ENCODE assay signal across 21 cellular contexts in genomic region chr1:180948846-180949615, GRCh38. TPM values are rescaled to one million over a fixed set of nuclear protein-coding genes. Genes with fewer than 3 reads are reported as not detected.
DNase-seq lines count a peak whose midpoint lies in the region; ATAC-seq and TF ChIP-seq lines count a peak whose summit lies in the region.
"Had no signal": no experiment of that assay in that cellular context is flagged by ENCODE, and none has a peak within 500 bp of the region (broad histone marks: within the 10 kb centered on the region; RNA-seq: fewer than 3 reads in every experiment).

No MANE protein-coding gene starts in this region.

- H2AK5ac ChIP-seq in H9 (ENCODE audit: insufficient read length, low read length) = no peak overlapping the region
- no peak overlapping the region for H2AK5ac ChIP-seq in mesendoderm (ENCODE audit: low read length)

- no peak overlapping the region for H4K91ac ChIP-seq in H9 (ENCODE audit: insufficient read length, low read depth, low read length)

- no peak overlapping the region for H3K9ac ChIP-seq in H9 (ENCODE audit: extremely low read depth, insufficient read length, low read length)
- no peak overlapping the region for H3K9ac ChIP-seq in mesendoderm (ENCODE audit: low read length)

- H3K9me3 ChIP-seq in H9 (ENCODE audit: control insufficient read depth, low read depth, low read length) (no peaks in the 10 kb centered on the region), RWPE2 (ENCODE audit: severe bottlenecking) (no peaks in the 10 kb centered on the region)
- H3K9me3 ChIP-seq: suprapubic skin had no signal

- no peaks in the 10 kb centered on the region for H3K27me3 Mint-ChIP-seq in H9 (ENCODE audit: low read depth)
- H3K27me3 Mint-ChIP-seq in naive thymus-derived CD8-positive, alpha-beta T cell = peaks cover 0 to 10% (median 0%) of the 10 kb centered on the region in 5 donors
- H3K27me3 Mint-ChIP-seq: CD4-positive, alpha-beta T cell; memory B cell had no signal

- H4K20me1 ChIP-seq in H9 (ENCODE audit: control insufficient read depth, insufficient read depth, insufficient read length) = no peaks in the 10 kb centered on the region

- peaks cover 0 to 29% (median 5%) of the 10 kb centered on the region in 3 experiments; a peak in 5 of 7 replicates for H3K36me3 Mint-ChIP-seq in H9 (ENCODE audit: insufficient read depth in 1 of 3, low read depth in 3 of 3)
- H3K36me3 Mint-ChIP-seq in naive thymus-derived CD8-positive, alpha-beta T cell = peaks cover 20 to 43% (median 23%) of the 10 kb centered on the region in 3 donors

- no peak for ATAC-seq in RWPE2 (ENCODE audit: low read depth)
- no peak for ATAC-seq in naive thymus-derived CD8-positive, alpha-beta T cell
- ATAC-seq: activated CD4-positive, alpha-beta T cell treated with anti-CD3 and anti-CD28 coated beads for 36 hours; activated naive CD4-positive, alpha-beta T cell treated with anti-CD3 and anti-CD28 coated beads, Interleukin-2, amount 50 U/mL, for 72 hours; activated T-cell treated with anti-CD3 and anti-CD28 coated beads, Interleukin-2, amount 50 U/mL, for 72 hours had no signal

- H3K9me3 Mint-ChIP-seq in H9 = no peaks in the 10 kb centered on the region
- H3K9me3 Mint-ChIP-seq in naive thymus-derived CD8-positive, alpha-beta T cell = peaks cover 0 to 36% (median 12%) of the 10 kb centered on the region in 9 donors

- no peaks in the 10 kb centered on the region for H3K23me2 ChIP-seq in H9 (ENCODE audit: insufficient read length, low read depth, low read length, poor library complexity, severe bottlenecking)

- H3K23ac ChIP-seq in H9 (ENCODE audit: insufficient read length, low read depth, low read length) = no peak overlapping the region
- H3K23ac ChIP-seq in mesendoderm (ENCODE audit: low read length) = no peak overlapping the region

- H2BK5ac ChIP-seq in H9 (ENCODE audit: insufficient read length, low read length) (no peak overlapping the region), mesendoderm (ENCODE audit: low read length) (no peak overlapping the region)

- H2AFZ ChIP-seq in H9 (ENCODE audit: low read length) = no peak overlapping the region

- H3K27ac ChIP-seq in H9 (ENCODE audit: insufficient read length, low read depth, low read length) (no peak overlapping the region), RWPE2 (ENCODE audit: poor library complexity, severe bottlenecking) (peak overlapping the region; percentile 13), mesendoderm (ENCODE audit: low read depth, low read length) (no peak overlapping the region)
- H3K27ac ChIP-seq: suprapubic skin had no signal

- POLR2A ChIA-PET in naive thymus-derived CD8-positive, alpha-beta T cell (lab: Charles Lee) = no interaction called here

- H3K79me2 ChIP-seq in H9 (ENCODE audit: insufficient read depth, low read length) (no peaks in the 10 kb centered on the region), mesendoderm (ENCODE audit: control insufficient read depth, insufficient read depth, low read length) (no peaks in the 10 kb centered on the region)

- H3K4me1 ChIP-seq in H9 (ENCODE audit: insufficient read depth, low read length) (no peaks in the 10 kb centered on the region), RWPE2 (ENCODE audit: insufficient read depth, poor library complexity, severe bottlenecking) (peaks cover 9% of the 10 kb centered on the region), mesendoderm (ENCODE audit: control insufficient read depth, low read depth, low read length) (no peaks in the 10 kb centered on the region)
- H3K4me1 ChIP-seq: HAP-1 had no signal

- H3K4ac ChIP-seq in H9 (ENCODE audit: low read depth, low read length) (no peak overlapping the region), mesendoderm (ENCODE audit: low read depth, low read length) (no peak overlapping the region)

- H3K4me3 ChIP-seq in RWPE2 (ENCODE audit: severe bottlenecking) (no peak overlapping the region), mesendoderm (ENCODE audit: low read length) (no peak overlapping the region)
- H3K4me3 ChIP-seq: HAP-1, suprapubic skin had no signal

- H2BK20ac ChIP-seq in H9 (ENCODE audit: low read depth, low read length, poor library complexity, severe bottlenecking) = no peak overlapping the region

- H3K14ac ChIP-seq in H9 (ENCODE audit: insufficient read depth, low read length) = no peak overlapping the region

- H2BK15ac ChIP-seq in H9 (ENCODE audit: low read depth, low read length) (no peak overlapping the region), mesendoderm (replicated peaks; ENCODE audit: low read depth) (no peak overlapping the region)

- DNase-seq in H9 = no peak
- no peak for DNase-seq in RWPE2 (ENCODE audit: low spot score)
- no peak for DNase-seq in mesendoderm
- peak; percentile 31 for DNase-seq in superior temporal gyrus (ENCODE audit: extremely low spot score)
- DNase-seq in GOT3 (lab: John Stamatoyannopoulos, UW) = no peak
- no peak for DNase-seq in naive thymus-derived CD8-positive, alpha-beta T cell
- no peak for DNase-seq in NCI-H2081 treated with DMSO at 0.1 percent for 48 hours (lab: John Stamatoyannopoulos, UW)
- DNase-seq: activated CD4-positive, alpha-beta T cell treated with anti-CD3 and anti-CD28 coated beads for 36 hours; activated T-cell treated with anti-CD3 and anti-CD28 coated beads, Interleukin-2, amount 50 U/mL, for 72 hours; CD4-positive, alpha-beta T cell; DMS153; effector memory CD4-positive, alpha-beta T cell; GF-D8; NCI-H2029 treated with DMSO at 0.1 percent for 48 hours; RPMI8226; stimulated activated CD4-positive, alpha-beta T cell treated with anti-CD3 and anti-CD28 coated beads, Interleukin-12 subunit alpha, Interleukin-12 subunit beta, amount 100 ng/mL, for 4 hours; stimulated activated CD8-positive, alpha-beta memory T cell treated with anti-CD3 and anti-CD28 coated beads, Interleukin-4, amount 100 ng/mL, for 48 hours had no signal

- H2BK12ac ChIP-seq in H9 (ENCODE audit: insufficient read length, low read depth, low read length) = no peak overlapping the region

- H3K27me3 ChIP-seq in H9 (ENCODE audit: insufficient read depth, low read length) (no peaks in the 10 kb centered on the region), RWPE2 (ENCODE audit: insufficient read depth, poor library complexity, severe bottlenecking) (no peaks in the 10 kb centered on the region), mesendoderm (ENCODE audit: insufficient read depth, low read length, poor library complexity) (no peaks in the 10 kb centered on the region)
- H3K27me3 ChIP-seq: suprapubic skin had no signal

- H3K4me3 Mint-ChIP-seq in H9 = no peak overlapping the region
- H3K4me3 Mint-ChIP-seq in naive thymus-derived CD8-positive, alpha-beta T cell = no peak overlapping the region
- H3K4me3 Mint-ChIP-seq: activated CD4-positive, alpha-beta T cell treated with anti-CD3 and anti-CD28 coated beads for 36 hours; CD4-positive, alpha-beta T cell; memory B cell had no signal

- H3K18ac ChIP-seq in H9 (ENCODE audit: insufficient read length, low read depth, low read length) (no peak overlapping the region), mesendoderm (ENCODE audit: low read length) (no peak overlapping the region)

- H3K4me1 Mint-ChIP-seq in H9 = peaks cover 13 to 27% of the 10 kb centered on the region in 2 experiments
- peaks cover 0 to 5% (median 4%) of the 10 kb centered on the region in 4 donors for H3K4me1 Mint-ChIP-seq in naive thymus-derived CD8-positive, alpha-beta T cell

- H4K8ac ChIP-seq in H9 (replicated peaks; ENCODE audit: insufficient read length, low read depth, low read length) = no peak overlapping the region
- H4K8ac ChIP-seq in mesendoderm (ENCODE audit: low read depth, low read length) = no peak overlapping the region

- no peak overlapping the region for H3K4me2 ChIP-seq in H9 (ENCODE audit: insufficient read depth, insufficient read length, low read length)
- H3K4me2 ChIP-seq in mesendoderm (ENCODE audit: low read length) = no peak overlapping the region

- no CpG with 5 or more reads among the region's 22 CpGs for WGBS in H9 (ENCODE audit: extremely low coverage, insufficient read length, low lambda C conversion rate)
- WGBS in mesendoderm (ENCODE audit: extremely low coverage, insufficient coverage, low lambda C conversion rate) = no CpG with 5 or more reads among the region's 22 CpGs

- H2BK120ac ChIP-seq in H9 (ENCODE audit: low read depth, low read length, poor library complexity, severe bottlenecking) = no peak overlapping the region
- H2BK120ac ChIP-seq in mesendoderm (ENCODE audit: low read depth, low read length) = no peak overlapping the region

- H3T11ph ChIP-seq in H9 (ENCODE audit: low read length) = no peak overlapping the region

- peak overlapping the region; percentile 55 to 75 (median 69); a peak in 3 of 7 replicates for H3K27ac Mint-ChIP-seq in H9
- no peak overlapping the region for H3K27ac Mint-ChIP-seq in naive thymus-derived CD8-positive, alpha-beta T cell
- H3K27ac Mint-ChIP-seq: activated CD4-positive, alpha-beta T cell treated with anti-CD3 and anti-CD28 coated beads for 36 hours; activated T-cell treated with anti-CD3 and anti-CD28 coated beads, Interleukin-2, amount 50 U/mL, for 72 hours; CD4-positive, alpha-beta T cell; memory B cell had no signal

- H3K79me1 ChIP-seq in H9 (ENCODE audit: insufficient read depth, low read depth, low read length, poor library complexity, severe bottlenecking) = no peaks in the 10 kb centered on the region
- no peaks in the 10 kb centered on the region for H3K79me1 ChIP-seq in mesendoderm (ENCODE audit: low read length)

- TF ChIP-seq CTCF in H9 (conservative IDR thresholded peaks at IDR 0.05) = no peak
- TF ChIP-seq CTCF in RWPE2 (IDR thresholded peaks at IDR 0.05; ENCODE audit: poor library complexity, severe bottlenecking) = no peak

- H3K56ac ChIP-seq in H9 (ENCODE audit: insufficient read length, low read depth, low read length) = no peak overlapping the region
- H3K56ac ChIP-seq in mesendoderm (ENCODE audit: low read length) = peak overlapping the region; percentile 19

- H4K5ac ChIP-seq in H9 (ENCODE audit: insufficient read length, low read depth, low read length) = no peak overlapping the region
- no peak overlapping the region for H4K5ac ChIP-seq in mesendoderm (ENCODE audit: low read length)

- H3K36me3 ChIP-seq in RWPE2 (ENCODE audit: low read depth) (no peaks in the 10 kb centered on the region), mesendoderm (ENCODE audit: control insufficient read depth, insufficient read depth, low read length) (no peaks in the 10 kb centered on the region)
- H3K36me3 ChIP-seq: HAP-1 had no signal

RNA-seq across cellular contexts. Expression of gene KIAA1614, which starts 36.3 kb away (rescaled TPM):
- total RNA-seq in H9 (2021) = 0.88 and 1.3 TPM in 2 replicates
- polyA plus RNA-seq in mesendoderm (2013, experiment 1 of 2) = 1.8 TPM
- 2.1 TPM for polyA plus RNA-seq in mesendoderm (2013, experiment 2 of 2)
- under 1 TPM; 0.18 to 0.33 TPM for total RNA-seq in naive thymus-derived CD8-positive, alpha-beta T cell
- under 1 TPM in 2 of 3 donors, not detected in 1; 0.04 to 0.05 TPM for polyA plus RNA-seq in naive thymus-derived CD8-positive, alpha-beta T cell

Comparison
In these comparisons a context has a peak if more than half of its experiments do, and no peak if none do; other contexts are left out.
1. H3K27ac Mint-ChIP-seq: peak in H9 (3 of 3); none in naive thymus-derived CD8-positive, alpha-beta T cell (0 of 10).